8 cellular contexts compared by ENCODE assay signal in genomic region chr16:50238314-50238713, GRCh38.
"Had no signal": no experiment of that assay in that cellular context is flagged by ENCODE, and none has a peak within 500 bp of the region (broad histone marks: within the 10 kb centered on the region; RNA-seq: fewer than 3 reads in every experiment).

No MANE protein-coding gene starts in this region.

- H3K9me3 Mint-ChIP-seq: HFFc6, IgD-negative memory B cell had no signal

- H3K27ac Mint-ChIP-seq: HFFc6, IgD-negative memory B cell had no signal

- H3K9me3 ChIP-seq: HAP-1 had no signal

- DNase-seq: GM23248, GOT3, H7, HFFc6 had no signal

- H3K9ac ChIP-seq: GM23248 had no signal

- H3K27ac ChIP-seq: GM23248 had no signal

- FAIRE-seq: HTR-8/SVneo had no signal

- H3K4me3 Mint-ChIP-seq: HFFc6, IgD-negative memory B cell had no signal

- H3K4me3 ChIP-seq: GM23248, HAP-1 had no signal

- H2AFZ ChIP-seq: GM23248 had no signal

- ATAC-seq: HCT116 had no signal

- H3K36me3 ChIP-seq: HAP-1 had no signal
